2 cellular contexts compared by ENCODE assay signal in genomic region chr13:24142453-24142852, GRCh38.
TF ChIP-seq lines count a peak whose summit lies in the region.

No MANE protein-coding gene starts in this region.

TF ChIP-seq in HEK293, 187 proteins besides CTCF, POLR2A, EP300 and RAD21 (continued from another document):
- TF ChIP-seq AEBP2 (tag by site-specific recombination; IDR thresholded peaks at IDR 0.05; ENCODE audit: borderline replicate concordance) = no peak

TF ChIP-seq in WTC11, 78 proteins besides CTCF, POLR2A, EP300 and RAD21 (continued from another document):
- TF ChIP-seq TEAD4 (CRISPR knock-in tag; IDR thresholded peaks at IDR 0.05) (no peak), FOXJ3 (CRISPR knock-in tag; IDR thresholded peaks at IDR 0.05; ENCODE audit: borderline replicate concordance) (no peak), E2F5 (CRISPR knock-in tag; IDR thresholded peaks at IDR 0.05) (no peak), FOXK1 (CRISPR knock-in tag; IDR thresholded peaks at IDR 0.05) (no peak)
